14 cellular contexts compared by ENCODE assay signal in the genomic region with DNA sequence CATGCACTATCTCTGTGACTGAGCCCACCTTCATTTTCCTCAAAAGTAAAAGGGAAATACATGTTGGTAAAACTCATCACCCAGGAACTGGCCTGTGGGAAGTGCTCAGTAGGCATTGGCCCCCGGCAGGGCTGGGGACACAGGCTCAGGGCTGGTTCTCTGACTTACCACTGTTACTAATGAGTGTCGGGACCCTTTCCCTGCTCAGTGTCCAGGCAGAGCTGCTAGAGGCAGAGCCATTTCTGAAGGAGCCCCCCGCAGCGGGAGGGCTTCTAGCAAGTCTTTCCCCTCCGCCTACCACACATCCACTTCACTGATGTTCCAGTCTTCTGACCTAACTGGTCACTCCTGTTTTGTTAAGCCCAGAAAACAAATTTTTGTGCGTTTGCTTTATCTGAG. TPM values are rescaled to one million over a fixed set of nuclear protein-coding genes. Genes with fewer than 3 reads are reported as not detected.
DNase-seq lines count a peak whose midpoint lies in the region; ATAC-seq, FAIRE-seq and TF ChIP-seq lines count a peak whose summit lies in the region.
"Had no signal": no experiment of that assay in that cellular context is flagged by ENCODE, and none has a peak within 500 bp of the region (broad histone marks: within the 10 kb centered on the region; RNA-seq: fewer than 3 reads in every experiment).

No MANE protein-coding gene starts in this region.

- dilution Hi-C loops in keratinocyte (cut with MboI; ENCODE audit: extremely low pct_ligation_motif_present, low sequenced_read_pairs), result no loop called here

- no peaks in the 10 kb centered on the region for H3K9me3 Mint-ChIP-seq in activated CD4-positive, alpha-beta memory T cell treated with anti-CD3 and anti-CD28 coated beads, Interleukin-2, amount 10 ng/mL, durations not matched to agents 7 days and 5 days
- H3K9me3 Mint-ChIP-seq: IgD-negative memory B cell had no signal

- no peaks in the 10 kb centered on the region for H3K36me3 ChIP-seq in HepG2 (replicated peaks in 1 of 2; ENCODE audit: control insufficient read depth in 1 of 2, insufficient read depth in 2 of 2, low read length in 2 of 2)
- H3K36me3 ChIP-seq in right lobe of liver, result no peaks in the 10 kb centered on the region
- no peaks in the 10 kb centered on the region for H3K36me3 ChIP-seq in keratinocyte (ENCODE audit: control insufficient read depth in 2 of 2, extremely low read depth in 1 of 2, insufficient read depth in 2 of 2, low read length in 2 of 2)
- H3K36me3 ChIP-seq: thyroid gland had no signal

- intact Hi-C loops in HepG2 (cut with micrococcal nuclease; ENCODE audit: unreplicated experiment), result no loop called here
- intact Hi-C loops in right lobe of liver (cut with DNase I), result no loop called here

- BruUV-seq in HepG2 (replicated peaks; lab: Mats Ljungman, UMichigan), result no TSS peak

- 61% methylated on average over 5 of the region's 6 CpGs for WGBS in HepG2 (ENCODE audit: low lambda C conversion rate)
- WGBS in right lobe of liver (ENCODE audit: insufficient coverage, low coverage, low lambda C conversion rate, missing lambda C conversion rate), result 14% methylated on average over 1 of the region's 6 CpGs

- CTCF ChIA-PET in HepG2 (lab: Yijun Ruan, JAX; ENCODE audit: low intra/inter-chr PET ratio, low total read pairs), result no interaction called here
- CTCF ChIA-PET in activated CD4-positive, alpha-beta memory T cell treated with anti-CD3 and anti-CD28 coated beads, Interleukin-2, amount 10 ng/mL, durations not matched to agents 7 days and 5 days (lab: Charles Lee), result interaction anchor here (2.5 kb wide), 1 partner anchor 20 kb away, joined by 9 read pairs; no protein-coding TSS in a partner anchor

- no peak overlapping the region for H3K27ac Mint-ChIP-seq in activated CD4-positive, alpha-beta memory T cell treated with anti-CD3 and anti-CD28 coated beads, Interleukin-2, amount 10 ng/mL, durations not matched to agents 7 days and 5 days

- peaks cover 20% of the 10 kb centered on the region for H3K4me1 Mint-ChIP-seq in activated CD4-positive, alpha-beta memory T cell treated with anti-CD3 and anti-CD28 coated beads, Interleukin-2, amount 10 ng/mL, durations not matched to agents 7 days and 5 days

- H4K20me1 ChIP-seq in HepG2 (ENCODE audit: insufficient read depth, low read length) (no peaks in the 10 kb centered on the region), keratinocyte (ENCODE audit: control insufficient read depth, extremely low read depth, insufficient read depth, low read length) (no peaks in the 10 kb centered on the region)

- no peaks in the 10 kb centered on the region for H3K27me3 Mint-ChIP-seq in activated CD4-positive, alpha-beta memory T cell treated with anti-CD3 and anti-CD28 coated beads, Interleukin-2, amount 10 ng/mL, durations not matched to agents 7 days and 5 days
- H3K27me3 Mint-ChIP-seq: IgD-negative memory B cell had no signal

- H3K27ac ChIP-seq in HepG2 (ENCODE audit: extremely low read length, insufficient read depth, low read length), result no peak overlapping the region
- H3K27ac ChIP-seq in right lobe of liver, result no peak overlapping the region
- peak overlapping the region; percentile 38 for H3K27ac ChIP-seq in keratinocyte (ENCODE audit: control insufficient read depth, insufficient read depth, low read length)
- H3K27ac ChIP-seq: thyroid gland had no signal

- H3K9me3 ChIP-seq in HepG2 (ENCODE audit: low read length) (no peaks in the 10 kb centered on the region), right lobe of liver (no peaks in the 10 kb centered on the region), keratinocyte (ENCODE audit: control insufficient read depth, low read depth, low read length) (no peaks in the 10 kb centered on the region)
- H3K9me3 ChIP-seq: thyroid gland had no signal

- no peak overlapping the region for H2AFZ ChIP-seq in HepG2 (ENCODE audit: low read length)
- no peak overlapping the region for H2AFZ ChIP-seq in keratinocyte (ENCODE audit: control insufficient read depth, low read length)

- in situ Hi-C loops in HepG2 (cut with HindIII; ENCODE audit: extremely low pct_ligation_motif_present, low pct_unique_long_range_greater_than_20kb), result no loop called here

- H3K4me3 Mint-ChIP-seq in activated CD4-positive, alpha-beta memory T cell treated with anti-CD3 and anti-CD28 coated beads, Interleukin-2, amount 10 ng/mL, durations not matched to agents 7 days and 5 days, result peak overlapping the region; percentile 84

- H3K79me2 ChIP-seq in HepG2 (ENCODE audit: insufficient read depth, low read length), result peaks cover 10% of the 10 kb centered on the region
- peaks cover 9% of the 10 kb centered on the region for H3K79me2 ChIP-seq in keratinocyte (ENCODE audit: control insufficient read depth, insufficient read depth, low read length)

- POLR2A ChIA-PET in HepG2 (lab: Yijun Ruan, JAX), result interaction anchor here (4.3 kb wide), 1 partner anchor 12 kb away, joined by 49 read pairs; no protein-coding TSS in a partner anchor
- POLR2A ChIA-PET in activated CD4-positive, alpha-beta memory T cell treated with anti-CD3 and anti-CD28 coated beads, Interleukin-2, amount 10 ng/mL, durations not matched to agents 7 days and 5 days (lab: Charles Lee), result no interaction called here

- H3K4me1 ChIP-seq in HepG2 (ENCODE audit: insufficient read depth, low read length) (peaks cover 26% of the 10 kb centered on the region), right lobe of liver (peaks cover 0 to 18% (median 5%) of the 10 kb centered on the region in 4 donors), keratinocyte (ENCODE audit: control insufficient read depth, extremely low read depth, insufficient read depth, low read length) (peaks cover 35% of the 10 kb centered on the region)

- H3K27me3 ChIP-seq in HepG2 (ENCODE audit: control insufficient read depth in 1 of 2, insufficient read depth in 2 of 2, low read length in 2 of 2) (no peaks in the 10 kb centered on the region; a peak in 1 of 5 replicates), right lobe of liver (no peaks in the 10 kb centered on the region), keratinocyte (ENCODE audit: control insufficient read depth, extremely low read depth, insufficient read depth, low read length) (no peaks in the 10 kb centered on the region)
- H3K27me3 ChIP-seq: thyroid gland had no signal

- ATAC-seq in HepG2 (no peak), right lobe of liver (no peak)
- ATAC-seq: left cardiac atrium had no signal

- no peak for TF ChIP-seq POLR2A in HepG2 (IDR thresholded peaks at IDR 0.05; ENCODE audit: insufficient read depth in 1 of 2, low read depth in 2 of 2, low read length in 2 of 2)
- no peak for TF ChIP-seq POLR2A in right lobe of liver (IDR thresholded peaks at IDR 0.05)

- no peak for FAIRE-seq in HepG2 (lab: Jason Lieb, UNC)
- no peak for FAIRE-seq in keratinocyte (lab: Jason Lieb, UNC)
- FAIRE-seq: frontal cortex had no signal

- TF ChIP-seq CTCF in HepG2 (CRISPR knock-in tag; IDR thresholded peaks at IDR 0.05), result no peak
- no peak for TF ChIP-seq CTCF in right lobe of liver (IDR thresholded peaks at IDR 0.05)
- TF ChIP-seq CTCF in keratinocyte (optimal IDR thresholded peaks at IDR 0.05 in 1 of 3, IDR thresholded peaks at IDR 0.05 in 1 of 3, conservative IDR thresholded peaks at IDR 0.05 in 1 of 3; ENCODE audit: extremely low read depth in 1 of 3, insufficient read depth in 2 of 3, low read length in 3 of 3), result no peak

- H3K36me3 Mint-ChIP-seq in activated CD4-positive, alpha-beta memory T cell treated with anti-CD3 and anti-CD28 coated beads, Interleukin-2, amount 10 ng/mL, durations not matched to agents 7 days and 5 days (ENCODE audit: low read depth), result no peaks in the 10 kb centered on the region

- DNase-seq in HepG2 (ENCODE audit: low spot score) (no peak), right lobe of liver (no peak), keratinocyte (ENCODE audit: low read depth, low spot score) (no peak), HuH-7 (ENCODE audit: low spot score) (no peak), GOT3 (lab: John Stamatoyannopoulos, UW) (no peak), SK-N-DZ (ENCODE audit: low spot score) (no peak)
- DNase-seq in activated CD4-positive, alpha-beta memory T cell treated with anti-CD3 and anti-CD28 coated beads, Interleukin-2, amount 10 ng/mL, durations not matched to agents 7 days and 5 days, result no peak
- DNase-seq in stimulated activated CD4-positive, alpha-beta T cell treated with anti-CD3 and anti-CD28 coated beads, Interleukin-4, amount 100 ng/mL, for 1 hour, result no peak
- DNase-seq: activated effector memory CD4-positive, alpha-beta T cell treated with Interleukin-2 at 50 U/mL for 16 hours; left cardiac atrium; NCI-H2029; thyroid gland had no signal

- TF ChIP-seq RAD21 in HepG2 (CRISPR knock-in tag; IDR thresholded peaks at IDR 0.05), result no peak

- peak overlapping the region in 2 of 3 experiments; percentile 23 to 94; a peak in 3 of 6 replicates for H3K4me3 ChIP-seq in HepG2 (replicated peaks in 1 of 3; ENCODE audit: insufficient read depth in 1 of 3, low read depth in 2 of 3, low read length in 3 of 3)
- H3K4me3 ChIP-seq in right lobe of liver, result no peak overlapping the region
- H3K4me3 ChIP-seq in keratinocyte (ENCODE audit: control insufficient read depth in 2 of 3, extremely low read depth in 1 of 3, insufficient read depth in 2 of 3, low read depth in 1 of 3, low read length in 3 of 3), result peak overlapping the region in 2 of 3 experiments; percentile 83 to 98

- H3K9ac ChIP-seq in HepG2 (ENCODE audit: insufficient read depth, low read depth, low read length) (0 out of 2 replicates have a peak overlapping the region, but pooled peaks have one; percentile 13), keratinocyte (ENCODE audit: control insufficient read depth, extremely low read depth, insufficient read depth, low read length) (peak overlapping the region; percentile 95)

- H3K4me2 ChIP-seq in HepG2 (ENCODE audit: low read depth, low read length) (peak overlapping the region; percentile 86), keratinocyte (ENCODE audit: control insufficient read depth, extremely low read depth, insufficient read depth, low read depth, low read length) (peak overlapping the region; percentile 78)

- no peak for TF ChIP-seq EP300 in HepG2 (IDR thresholded peaks at IDR 0.05; ENCODE audit: low read depth in 2 of 2, low read length in 2 of 2)
- TF ChIP-seq EP300 in HepG2 (CRISPR knock-in tag; IDR thresholded peaks at IDR 0.05; ENCODE audit: borderline replicate concordance), result no peak

- peaks cover 3% of the 10 kb centered on the region for H3K9me1 ChIP-seq in keratinocyte (ENCODE audit: control insufficient read depth, extremely low read depth, insufficient read depth, low read length)

RNA-seq across cellular contexts. Expression of gene PEMT, which starts 1.7 kb away (rescaled TPM):
- 16.4 and 31.7 TPM in 2 replicates for total RNA-seq in HepG2 (2016; rRNA removed; fragmentation: Illumina TruSeq; extraction: Trizol)
- 38.2 and 45.8 TPM in 2 replicates for total RNA-seq in HepG2 (2016; cell fraction: cytosol; rRNA removed; fragmentation: Illumina TruSeq; extraction: Trizol; ENCODE audit: low read depth)
- total RNA-seq in HepG2 (2016; cell fraction: insoluble cytoplasmic fraction; rRNA removed; fragmentation: Illumina TruSeq; extraction: Trizol), result 16.3 and 32.5 TPM in 2 replicates
- total RNA-seq in HepG2 (2016; cell fraction: membrane; rRNA removed; fragmentation: Illumina TruSeq; extraction: Trizol), result 31.0 and 42.8 TPM in 2 replicates
- 15.8 and 21.7 TPM in 2 replicates for total RNA-seq in HepG2 (2016; cell fraction: nucleus; rRNA removed; fragmentation: Illumina TruSeq; extraction: Trizol)
- polyA plus RNA-seq in HepG2 (2011; rRNA removed), result 43.6 and 61.4 TPM in 2 replicates
- 54.3 and 73.8 TPM in 2 replicates for polyA plus RNA-seq in HepG2 (2011; cell fraction: cytosol; rRNA removed)
- polyA plus RNA-seq in HepG2 (2011; cell fraction: nucleus; rRNA removed), result 36.9 and 41.0 TPM in 2 replicates
- polyA plus RNA-seq in HepG2 (2012), result 38.0 and 42.3 TPM in 2 replicates
- 46.1 and 58.0 TPM in 2 replicates for polyA plus RNA-seq in HepG2 (2016; cell fraction: cytosol; fragmentation: Illumina TruSeq; extraction: Trizol; ENCODE audit: low read depth)
- 24.1 and 25.5 TPM in 2 replicates for polyA plus RNA-seq in HepG2 (2016; cell fraction: insoluble cytoplasmic fraction; fragmentation: Illumina TruSeq; extraction: Trizol; ENCODE audit: low read depth)
- polyA plus RNA-seq in HepG2 (2016; cell fraction: membrane; fragmentation: Illumina TruSeq; extraction: Trizol; ENCODE audit: low read depth), result 38.1 and 45.2 TPM in 2 replicates
- 39.8 and 40.0 TPM in 2 replicates for polyA plus RNA-seq in HepG2 (2016; cell fraction: nucleus; fragmentation: Illumina TruSeq; extraction: Trizol; ENCODE audit: insufficient read depth, low read depth)
- 51.2 and 54.0 TPM in 2 replicates for polyA minus RNA-seq in HepG2 (2011; rRNA and poly(A)+ RNA removed; ENCODE audit: low replicate concordance)
- polyA minus RNA-seq in HepG2 (2011; cell fraction: cytosol; rRNA and poly(A)+ RNA removed), result 20.3 and 22.0 TPM in 2 replicates
- 6.6 and 8.5 TPM in 2 replicates for polyA minus RNA-seq in HepG2 (2011; cell fraction: nucleus; rRNA and poly(A)+ RNA removed)
- total RNA-seq in right lobe of liver, result 100 to 1,000 TPM in 5 of 6 experiments, 10 to 100 TPM in 1; 92.4 to 184 (median 170) TPM
- total RNA-seq in activated CD4-positive, alpha-beta memory T cell treated with anti-CD3 and anti-CD28 coated beads, Interleukin-2, amount 10 ng/mL, durations not matched to agents 7 days and 5 days, result 10 to 100 TPM; 17.2 to 22.0 TPM
- 17.7 to 23.7 TPM (median 18.6 TPM) in 3 replicates for polyA plus RNA-seq in keratinocyte
- 5.2 TPM for polyA plus RNA-seq in keratinocyte (2011; ENCODE audit: low read depth)
- 14.9 and 32.2 TPM in 2 replicates for polyA plus RNA-seq in keratinocyte (2011; cell fraction: cytosol; rRNA removed)
- polyA plus RNA-seq in keratinocyte (2011; cell fraction: nucleus; rRNA removed), result 10.1 and 15.3 TPM in 2 replicates
- polyA plus RNA-seq in keratinocyte (2012; ENCODE audit: low replicate concordance), result 24.9 and 27.2 TPM in 2 replicates
- polyA minus RNA-seq in keratinocyte, result 9.8 to 53.1 TPM (median 10.8 TPM) in 3 replicates
- polyA minus RNA-seq in keratinocyte (2011; cell fraction: cytosol; rRNA and poly(A)+ RNA removed), result 28.0 TPM
- polyA minus RNA-seq in keratinocyte (2011; cell fraction: nucleus; rRNA and poly(A)+ RNA removed), result 3.6 and 4.6 TPM in 2 replicates
- polyA plus RNA-seq in SK-N-DZ (2014; cell fraction: cytosol; rRNA removed), result 78.8 and 95.5 TPM in 2 replicates
- polyA plus RNA-seq in SK-N-DZ (2014; cell fraction: nucleus; rRNA removed), result 73.3 and 76.1 TPM in 2 replicates

Comparison
In these comparisons a context has a peak if more than half of its experiments do, and no peak if none do; other contexts are left out.
1. H3K4me3 ChIP-seq: peak in HepG2 (2 of 3) and keratinocyte (2 of 3); none in right lobe of liver (0 of 3).